Comparison of ENCODE assay signal across 17 cellular contexts in the genomic region with DNA sequence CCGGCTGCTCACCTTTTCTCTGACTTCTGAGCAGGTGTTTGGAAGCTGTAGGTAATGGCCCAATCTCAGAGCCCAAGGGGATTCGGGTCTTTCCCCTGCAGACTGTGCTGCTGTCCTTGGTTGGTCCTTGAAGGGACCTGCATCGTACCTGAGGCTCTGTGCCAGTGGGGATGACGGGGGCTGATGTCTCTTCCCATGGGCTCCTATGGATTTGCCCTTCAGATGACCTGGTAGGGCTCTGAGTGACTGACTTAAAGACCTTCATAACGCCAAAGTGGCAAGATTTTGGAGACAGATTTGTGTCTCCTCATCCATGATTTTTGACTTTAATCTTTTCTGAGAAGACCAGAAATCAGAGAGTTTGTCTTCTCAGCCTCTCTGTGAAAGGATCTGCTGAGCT.
DNase-seq lines count a peak whose midpoint lies in the region; ATAC-seq, FAIRE-seq and TF ChIP-seq lines count a peak whose summit lies in the region.
"Had no signal": no experiment of that assay in that cellular context is flagged by ENCODE, and none has a peak within 500 bp of the region (broad histone marks: within the 10 kb centered on the region; RNA-seq: fewer than 3 reads in every experiment).

No MANE protein-coding gene starts in this region.

- H3K4me3 Mint-ChIP-seq in osteocyte (ENCODE audit: unreplicated experiment) (no peak overlapping the region), natural killer cell (no peak overlapping the region)
- H3K4me3 Mint-ChIP-seq: H9 had no signal

- DNase-seq in caudate nucleus (lab: John Stamatoyannopoulos, UW) (no peak), osteocyte (ENCODE audit: extremely low spot score, unreplicated experiment) (peak; percentile 64), natural killer cell (no peak), activated gamma-delta T cell (lab: John Stamatoyannopoulos, UW) (no peak), frontal cortex (ENCODE audit: low spot score in 2 of 2) (no peak)
- DNase-seq: C1 segment of cervical spinal cord; H9; KG1; NCI-H1694 treated with DMSO at 0.1 percent for 48 hours; NCI-H510A; NCI-H748 treated with DMSO at 0.1 percent for 48 hours; NK-92 treated with Interleukin-12 subunit alpha and Interleukin-12 subunit beta, amount 100 ng/mL, for 24 hours; SHP77 treated with DMSO at 0.1 percent for 48 hours had no signal

- H3K36me3 Mint-ChIP-seq in osteocyte (ENCODE audit: unreplicated experiment) (no peaks in the 10 kb centered on the region), natural killer cell (no peaks in the 10 kb centered on the region)

- TF ChIP-seq CTCF in osteocyte (IDR thresholded peaks at IDR 0.05), result no peak
- TF ChIP-seq CTCF in natural killer cell (IDR thresholded peaks at IDR 0.05), result no peak

- no peak overlapping the region for H3K27ac Mint-ChIP-seq in osteocyte (ENCODE audit: unreplicated experiment)
- no peak overlapping the region for H3K27ac Mint-ChIP-seq in natural killer cell
- H3K27ac Mint-ChIP-seq: H9 had no signal

- intact Hi-C loops in natural killer cell (cut with micrococcal nuclease), result no loop called here

- H3K4me3 ChIP-seq in BLaER1, result no peak overlapping the region

- peaks cover 23% of the 10 kb centered on the region; the same call in 1 of the 2 replicates for H4K20me1 ChIP-seq in BLaER1

- peak overlapping the region; percentile 38 for H3K4me2 ChIP-seq in BLaER1

- ATAC-seq in natural killer cell, result no peak

- no peaks in the 10 kb centered on the region for H3K36me3 ChIP-seq in BLaER1
- H3K36me3 ChIP-seq in KOPT-K1 (ENCODE audit: insufficient read depth, low read length), result peaks cover 10% of the 10 kb centered on the region

- 0 out of 2 replicates have a peak overlapping the region, but pooled peaks have one; percentile 4 for H3K9ac ChIP-seq in BLaER1

- H3K4me1 Mint-ChIP-seq in osteocyte (ENCODE audit: unreplicated experiment) (peaks cover 2% of the 10 kb centered on the region), natural killer cell (peaks cover 16 to 32% of the 10 kb centered on the region in 2 donors)

- H3K27ac ChIP-seq in BLaER1 (peak overlapping the region; percentile 72), KOPT-K1 (ENCODE audit: low read depth, low read length, poor library complexity, severe bottlenecking) (peak overlapping the region; percentile 27), caudate nucleus (ENCODE audit: low read depth, low read length) (peak overlapping the region; percentile 48)

- H3K9me3 Mint-ChIP-seq in osteocyte (ENCODE audit: unreplicated experiment) (no peaks in the 10 kb centered on the region), natural killer cell (no peaks in the 10 kb centered on the region)
- H3K9me3 Mint-ChIP-seq: H9 had no signal

- H3K4me1 ChIP-seq in BLaER1, result peaks cover 90% of the 10 kb centered on the region

- no peaks in the 10 kb centered on the region for H3K27me3 ChIP-seq in BLaER1

- H3K27me3 Mint-ChIP-seq in osteocyte (ENCODE audit: unreplicated experiment) (peaks cover 32% of the 10 kb centered on the region), natural killer cell (ENCODE audit: low read depth in 2 of 2) (no peaks in the 10 kb centered on the region)

- H3K9me3 ChIP-seq in BLaER1, result no peaks in the 10 kb centered on the region
- H3K9me3 ChIP-seq in KOPT-K1 (ENCODE audit: insufficient read depth, low read length, poor library complexity, severe bottlenecking), result no peaks in the 10 kb centered on the region

- FAIRE-seq in frontal cortex (lab: Jason Lieb, UNC), result no peak
- FAIRE-seq: D721Med, GM12892 had no signal
